20 cellular contexts compared by ENCODE assay signal in genomic region chr1:246178902-246179301, GRCh38.
DNase-seq lines count a peak whose midpoint lies in the region; ATAC-seq, FAIRE-seq and TF ChIP-seq lines count a peak whose summit lies in the region.
"Had no signal": no experiment of that assay in that cellular context is flagged by ENCODE, and none has a peak within 500 bp of the region (broad histone marks: within the 10 kb centered on the region; RNA-seq: fewer than 3 reads in every experiment).

No MANE protein-coding gene starts in this region.

- H3K36me3 ChIP-seq in cardiac muscle cell = no peaks in the 10 kb centered on the region
- H3K36me3 ChIP-seq: BE2C, HAP-1, SJSA1 had no signal

- peak overlapping the region; percentile 87 for H3K27ac Mint-ChIP-seq in glutamatergic neuron (ENCODE audit: unreplicated experiment)
- no peak overlapping the region for H3K27ac Mint-ChIP-seq in activated T-helper 1 cell treated with anti-CD3 and anti-CD28 coated beads, Interleukin-12 subunit alpha, Interleukin-12 subunit beta, Interleukin-2, Interleukin-4 antibody, amounts not matched to agents 30 ng/mL and 10 ng/mL and 1 ng/mL, durations not matched to agents 14 hours and 24 hours and 36 hours
- H3K27ac Mint-ChIP-seq: CD8-positive, alpha-beta memory T cell had no signal

- TF ChIP-seq CTCF in cardiac muscle cell (IDR thresholded peaks at IDR 0.05; ENCODE audit: low read depth, low read length) = no peak
- TF ChIP-seq CTCF in glutamatergic neuron (IDR thresholded peaks at IDR 0.05; ENCODE audit: partially characterized antibody, unreplicated experiment) = no peak

- no peak for FAIRE-seq in urothelium cell line (lab: Jason Lieb, UNC)

- H3K27me3 Mint-ChIP-seq in glutamatergic neuron (ENCODE audit: unreplicated experiment) = peaks cover 3% of the 10 kb centered on the region
- no peaks in the 10 kb centered on the region for H3K27me3 Mint-ChIP-seq in activated T-helper 1 cell treated with anti-CD3 and anti-CD28 coated beads, Interleukin-12 subunit alpha, Interleukin-12 subunit beta, Interleukin-2, Interleukin-4 antibody, amounts not matched to agents 30 ng/mL and 10 ng/mL and 1 ng/mL, durations not matched to agents 14 hours and 24 hours and 36 hours (ENCODE audit: insufficient read depth)
- H3K27me3 Mint-ChIP-seq: CD8-positive, alpha-beta memory T cell had no signal

- DNase-seq in cardiac muscle cell (ENCODE audit: low read depth in 1 of 2, low spot score in 1 of 2) = peak in 1 of 2 donors; percentile 19
- DNase-seq in Right ventricle myocardium superior = no peak
- DNase-seq in SKM-1 treated with dmso at 0.1 percent for 144 hours (lab: John Stamatoyannopoulos, UW; ENCODE audit: unreplicated experiment) = peak; percentile 39
- no peak for DNase-seq in glutamatergic neuron
- no peak for DNase-seq in cerebellum (ENCODE audit: low spot score)
- no peak for DNase-seq in activated T-helper 1 cell treated with anti-CD3 and anti-CD28 coated beads, Interleukin-12 subunit alpha, Interleukin-12 subunit beta, Interleukin-2, Interleukin-4 antibody, amounts not matched to agents 30 ng/mL and 10 ng/mL and 1 ng/mL, durations not matched to agents 14 hours and 24 hours and 36 hours (ENCODE audit: low spot score)
- no peak for DNase-seq in urothelium cell line (ENCODE audit: low spot score)
- DNase-seq: BE2C; CD8-positive, alpha-beta memory T cell; DMS79 treated with DMSO at 0.1 percent for 48 hours; KG1; NCI-H1105 treated with DMSO at 0.1 percent for 48 hours; NCI-H187; NK-92 treated with Interleukin-12 subunit alpha and Interleukin-12 subunit beta, amount 100 ng/mL, for 24 hours; PC-3 had no signal

- no peaks in the 10 kb centered on the region for H3K9me3 ChIP-seq in cardiac muscle cell (ENCODE audit: low read depth)
- H3K9me3 ChIP-seq: BE2C, HAP-1, SJSA1 had no signal

- no peaks in the 10 kb centered on the region for H3K27me3 ChIP-seq in cardiac muscle cell
- H3K27me3 ChIP-seq: BE2C, SJSA1 had no signal

- ATAC-seq in Right ventricle myocardium superior (ENCODE audit: poor library complexity) = no peak
- no peak for ATAC-seq in HG03469 (IDR thresholded peaks at IDR 0.05; ENCODE audit: unreplicated experiment)
- ATAC-seq: PC-3 had no signal

- intact Hi-C loops in Right ventricle myocardium superior (cut with DNase I) = no loop called here
- intact Hi-C loops in activated T-helper 1 cell treated with anti-CD3 and anti-CD28 coated beads, Interleukin-12 subunit alpha, Interleukin-12 subunit beta, Interleukin-2, Interleukin-4 antibody, amounts not matched to agents 30 ng/mL and 10 ng/mL and 1 ng/mL, durations not matched to agents 14 hours and 24 hours and 36 hours (cut with micrococcal nuclease) = no loop called here

- peaks cover 60% of the 10 kb centered on the region for H3K4me1 Mint-ChIP-seq in glutamatergic neuron (ENCODE audit: low read depth, unreplicated experiment)
- no peaks in the 10 kb centered on the region for H3K4me1 Mint-ChIP-seq in activated T-helper 1 cell treated with anti-CD3 and anti-CD28 coated beads, Interleukin-12 subunit alpha, Interleukin-12 subunit beta, Interleukin-2, Interleukin-4 antibody, amounts not matched to agents 30 ng/mL and 10 ng/mL and 1 ng/mL, durations not matched to agents 14 hours and 24 hours and 36 hours (ENCODE audit: low read depth)

- H3K4me3 Mint-ChIP-seq in glutamatergic neuron (ENCODE audit: unreplicated experiment) = peak overlapping the region; percentile 66
- no peak overlapping the region for H3K4me3 Mint-ChIP-seq in activated T-helper 1 cell treated with anti-CD3 and anti-CD28 coated beads, Interleukin-12 subunit alpha, Interleukin-12 subunit beta, Interleukin-2, Interleukin-4 antibody, amounts not matched to agents 30 ng/mL and 10 ng/mL and 1 ng/mL, durations not matched to agents 14 hours and 24 hours and 36 hours
- H3K4me3 Mint-ChIP-seq: CD8-positive, alpha-beta memory T cell had no signal

- no peak overlapping the region for H3K4me3 ChIP-seq in cardiac muscle cell
- H3K4me3 ChIP-seq: HAP-1, SJSA1 had no signal

- H3K4me1 ChIP-seq in cardiac muscle cell (ENCODE audit: low read depth) = peaks cover 28% of the 10 kb centered on the region
- H3K4me1 ChIP-seq: BE2C, SJSA1 had no signal

- H3K9me3 Mint-ChIP-seq in glutamatergic neuron (ENCODE audit: unreplicated experiment) = peaks cover 5% of the 10 kb centered on the region
- no peaks in the 10 kb centered on the region for H3K9me3 Mint-ChIP-seq in activated T-helper 1 cell treated with anti-CD3 and anti-CD28 coated beads, Interleukin-12 subunit alpha, Interleukin-12 subunit beta, Interleukin-2, Interleukin-4 antibody, amounts not matched to agents 30 ng/mL and 10 ng/mL and 1 ng/mL, durations not matched to agents 14 hours and 24 hours and 36 hours

- H3K27ac ChIP-seq in cardiac muscle cell = peak overlapping the region; percentile 21
- H3K27ac ChIP-seq: 22Rv1, RWPE1, SJSA1 had no signal

- no peaks in the 10 kb centered on the region for H3K36me3 Mint-ChIP-seq in glutamatergic neuron (ENCODE audit: unreplicated experiment)
- H3K36me3 Mint-ChIP-seq in activated T-helper 1 cell treated with anti-CD3 and anti-CD28 coated beads, Interleukin-12 subunit alpha, Interleukin-12 subunit beta, Interleukin-2, Interleukin-4 antibody, amounts not matched to agents 30 ng/mL and 10 ng/mL and 1 ng/mL, durations not matched to agents 14 hours and 24 hours and 36 hours (ENCODE audit: low read depth) = no peaks in the 10 kb centered on the region
